Comparison of ENCODE assay signal across 1 cellular context in the genomic region with DNA sequence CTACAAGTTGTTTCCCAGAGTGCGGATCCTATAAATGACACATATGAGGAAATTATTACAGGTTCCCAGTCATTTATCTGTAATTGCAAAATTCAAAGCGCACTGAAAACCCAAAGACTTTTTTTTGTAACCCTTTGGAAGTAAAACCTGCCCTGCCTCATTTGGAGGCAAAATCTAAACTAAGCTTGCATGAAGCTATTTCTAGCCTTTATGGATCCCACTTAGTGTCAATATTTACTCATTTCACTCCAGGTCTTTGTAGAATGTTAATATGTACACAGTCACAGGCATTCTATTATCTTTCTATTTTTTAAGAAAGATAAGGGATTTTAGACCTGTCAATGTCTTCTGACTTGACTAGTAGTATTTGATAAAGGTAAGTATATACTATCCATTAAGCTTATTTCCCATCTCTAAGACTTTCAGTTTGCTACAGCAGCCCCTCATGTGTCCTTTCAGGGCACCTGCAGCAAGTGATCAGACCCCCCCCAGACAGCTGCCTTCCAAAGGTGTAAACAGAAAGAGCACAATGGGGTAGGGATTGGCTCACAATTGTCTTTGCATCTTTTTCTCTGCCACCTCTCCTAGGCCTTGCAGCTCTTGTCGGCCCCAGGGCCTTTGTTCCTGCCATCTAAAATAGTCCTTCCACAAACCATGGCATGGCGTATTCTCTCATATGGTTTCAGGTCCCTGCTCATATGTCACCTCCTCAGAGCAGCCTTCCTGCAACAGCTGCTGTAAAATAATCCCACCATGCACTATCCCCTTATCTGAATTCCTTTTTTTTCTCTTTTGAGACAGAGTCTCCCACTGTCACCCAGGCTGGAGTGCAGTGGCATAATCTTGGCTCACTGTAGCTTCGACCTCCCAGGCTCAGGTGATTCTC.
A peak's percentile ranks its signal among the peaks of the same experiment; 100 is the strongest.
TF ChIP-seq lines count a peak whose summit lies in the region.

No MANE protein-coding gene starts in this region.

TF ChIP-seq in H1, 55 proteins besides CTCF, POLR2A, EP300 and RAD21:
- TF ChIP-seq KDM1A (IDR thresholded peaks at IDR 0.05; ENCODE audit: borderline replicate concordance, low read length) (peak; percentile 62; the same call in 1 of the 2 replicates), CBX8 (IDR thresholded peaks at IDR 0.05; ENCODE audit: borderline replicate concordance, low read depth, low read length) (no peak)
